In the genomic region with DNA sequence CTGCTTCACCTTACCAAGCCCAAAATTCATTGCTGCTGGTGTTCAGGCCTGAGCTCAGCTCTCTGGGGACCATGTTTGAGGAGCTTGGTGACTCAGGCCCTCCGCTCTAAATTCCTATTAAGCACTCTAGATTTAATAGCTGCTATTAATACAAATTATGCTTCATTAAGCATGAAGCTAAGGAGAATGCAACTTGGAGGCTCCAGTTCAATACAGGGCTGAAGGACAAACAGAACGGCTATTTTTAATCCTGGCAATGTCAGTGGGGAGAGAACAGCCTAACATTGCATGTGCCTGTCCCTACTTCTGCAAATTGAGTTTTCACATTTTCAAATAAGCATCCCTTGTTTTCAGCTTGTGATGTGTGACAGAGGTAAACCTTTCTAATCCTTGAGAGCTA, we compare ENCODE assay signal across 23 cellular contexts.
A peak's percentile ranks its signal among the peaks of the same experiment; 100 is the strongest.
DNase-seq lines count a peak whose midpoint lies in the region; ATAC-seq and TF ChIP-seq lines count a peak whose summit lies in the region.
"Had no signal": no experiment of that assay in that cellular context is flagged by ENCODE, and none has a peak within 500 bp of the region (broad histone marks: within the 10 kb centered on the region; RNA-seq: fewer than 3 reads in every experiment).

No MANE protein-coding gene starts in this region.

- TF ChIP-seq POLR2A in testis (IDR thresholded peaks at IDR 0.05): no peak

- H3K27ac ChIP-seq in heart right ventricle (peak overlapping the region in 9 of 10 donors; percentile 45 to 84 (median 52)), testis (peak overlapping the region in 1 of 2 donors; percentile 1)
- H3K27ac ChIP-seq: KMS-11 had no signal

- DNase-seq in NCI-H146 (lab: John Stamatoyannopoulos, UW) (peak; percentile 44), NCI-H146 treated with DMSO at 0.1 percent for 48 hours (lab: John Stamatoyannopoulos, UW; ENCODE audit: unreplicated experiment) (no peak), NCI-H1417 (lab: John Stamatoyannopoulos, UW) (peak in 2 of 3 experiments; percentile 55 to 86), heart right ventricle (no peak), testis (peak; percentile 44), kidney tubule cell (ENCODE audit: low spot score) (no peak)
- no peak for DNase-seq in effector CD4-positive, alpha-beta T cell
- DNase-seq: 8988T; AML-193; C1 segment of cervical spinal cord; Calu3; CD8-positive, alpha-beta memory T cell; DMS153; GF-D8; IMR-90; NCI-H1694; NCI-H2081; NCI-H446; NCI-H526 treated with DMSO at 0.1 percent for 48 hours; OCI-M1; SHP77 had no signal

- ATAC-seq in heart right ventricle (peak; percentile 38 to 85 (median 76)), HG02870 (IDR thresholded peaks at IDR 0.05; ENCODE audit: unreplicated experiment) (no peak)

- H3K27me3 ChIP-seq in heart right ventricle (no peaks in the 10 kb centered on the region), testis (no peaks in the 10 kb centered on the region)

- H3K4me1 ChIP-seq in heart right ventricle (peaks cover 5 to 40% (median 25%) of the 10 kb centered on the region in 9 donors), testis (peaks cover 38% of the 10 kb centered on the region)

- WGBS in heart right ventricle, 2 donors: 33 to 38% methylated on average over 2 of the region's 2 CpGs
- WGBS in testis, 2 donors: 38 to 53% methylated on average over 2 of the region's 2 CpGs

- H3K36me3 ChIP-seq in heart right ventricle: no peaks in the 10 kb centered on the region
- no peaks in the 10 kb centered on the region for H3K36me3 ChIP-seq in testis (ENCODE audit: low read depth, missing control alignments)

- no peak overlapping the region for H3K4me3 ChIP-seq in heart right ventricle
- H3K4me3 ChIP-seq in testis: no peak overlapping the region

- intact Hi-C loops in heart right ventricle (cut with DNase I): loop anchor here in 1 of 10 donors (5.0 to 10.0 kb wide), 2 partner anchors 93 to 125 kb away; no protein-coding TSS in a partner anchor
- intact Hi-C loops in testis (cut with DNase I; ENCODE audit: low total_unique reads): loop anchor here (10.0 kb wide), 1 partner anchor 117 kb away; no protein-coding TSS in a partner anchor

- H3K9me3 ChIP-seq in heart right ventricle (no peaks in the 10 kb centered on the region), testis (no peaks in the 10 kb centered on the region)

- TF ChIP-seq CTCF in heart right ventricle (IDR thresholded peaks at IDR 0.05) (no peak), testis (IDR thresholded peaks at IDR 0.05) (no peak)

Comparison
In these comparisons a context has a peak if more than half of its experiments do, and no peak if none do; other contexts are left out.
1. DNase-seq: peak in NCI-H146 (single experiment), NCI-H1417 (2 of 3) and testis (single experiment); none in NCI-H146 treated with DMSO at 0.1 percent for 48 hours (single experiment), heart right ventricle (0 of 2), kidney tubule cell (single experiment) and effector CD4-positive, alpha-beta T cell (single experiment).